15 cellular contexts compared by ENCODE assay signal in the genomic region with DNA sequence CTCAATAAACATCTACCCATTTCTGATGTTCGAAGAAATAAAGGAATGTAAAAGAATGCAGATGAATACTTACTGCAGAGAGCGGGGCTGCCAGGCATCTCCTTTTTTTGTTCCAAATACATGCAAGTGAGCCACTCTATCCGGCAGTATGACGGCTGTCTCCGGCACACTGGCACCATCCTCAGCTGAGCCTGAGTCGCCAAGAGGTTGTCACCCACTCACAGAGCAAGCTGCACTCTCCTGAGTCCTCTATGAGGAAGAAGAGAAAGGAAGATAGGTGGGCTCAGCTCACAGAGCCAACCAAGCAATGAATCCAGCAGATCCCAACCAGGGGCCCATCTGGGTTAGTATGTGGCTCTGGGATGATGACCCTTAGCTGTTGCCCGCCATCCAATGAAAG.
A peak's percentile ranks its signal among the peaks of the same experiment; 100 is the strongest.
DNase-seq lines count a peak whose midpoint lies in the region; ATAC-seq, FAIRE-seq and TF ChIP-seq lines count a peak whose summit lies in the region.
"Had no signal": no experiment of that assay in that cellular context is flagged by ENCODE, and none has a peak within 500 bp of the region (broad histone marks: within the 10 kb centered on the region; RNA-seq: fewer than 3 reads in every experiment).

No MANE protein-coding gene starts in this region.

- 69% methylated on average over 7 of the region's 7 CpGs for WGBS in testis, 2 donors

- no peaks in the 10 kb centered on the region for H3K79me2 ChIP-seq in astrocyte (ENCODE audit: insufficient read depth, low read length)

- H3K9me3 ChIP-seq in astrocyte (ENCODE audit: insufficient read depth, low read depth, low read length) (no peaks in the 10 kb centered on the region), muscle layer of colon (ENCODE audit: low read length) (no peaks in the 10 kb centered on the region), testis (no peaks in the 10 kb centered on the region)
- H3K9me3 ChIP-seq: MG63 had no signal

- no peak for TF ChIP-seq POLR2A in testis (IDR thresholded peaks at IDR 0.05)

- H3K36me3 ChIP-seq in astrocyte (ENCODE audit: insufficient read depth, low read length) (no peaks in the 10 kb centered on the region), muscle layer of colon (ENCODE audit: insufficient read depth, low read length) (peaks cover 69% of the 10 kb centered on the region), testis (ENCODE audit: low read depth, missing control alignments) (no peaks in the 10 kb centered on the region)

- no peak for ATAC-seq in GM19351 (IDR thresholded peaks at IDR 0.05; ENCODE audit: unreplicated experiment)

- peaks cover 90% of the 10 kb centered on the region for H3K4me1 Mint-ChIP-seq in activated naive CD4-positive, alpha-beta T cell treated with anti-CD3 and anti-CD28 coated beads, Interleukin-2, amount 50 U/mL, for 24 hours
- H3K4me1 Mint-ChIP-seq in activated naive CD4-positive, alpha-beta T cell treated with anti-CD3 and anti-CD28 coated beads, Interleukin-2, amount 10 ng/mL, durations not matched to agents 7 days and 5 days = peaks cover 31% of the 10 kb centered on the region
- H3K4me1 Mint-ChIP-seq in astrocyte (ENCODE audit: low read depth, unreplicated experiment) = peaks cover 44% of the 10 kb centered on the region

- no peak for DNase-seq in activated naive CD4-positive, alpha-beta T cell treated with anti-CD3 and anti-CD28 coated beads, Interleukin-2, amount 10 ng/mL, durations not matched to agents 7 days and 5 days
- DNase-seq in astrocyte (ENCODE audit: low read depth) = no peak
- DNase-seq in testis = no peak
- DNase-seq in NCI-H2029 (lab: John Stamatoyannopoulos, UW) = no peak
- DNase-seq in NCI-H82 treated with DMSO at 0.1 percent for 48 hours (lab: John Stamatoyannopoulos, UW; ENCODE audit: unreplicated experiment) = no peak
- DNase-seq: ACHN; activated CD4-positive, alpha-beta T cell treated with anti-CD3 and anti-CD28 coated beads for 4 hours; MG63; NCI-H2107; stimulated activated CD4-positive, alpha-beta T cell treated with anti-CD3 and anti-CD28 coated beads, Interleukin-1b, Interleukin-23, amount 100 ng/mL, for 48 hours; T-helper 2 cell had no signal

- H3K4me3 Mint-ChIP-seq in activated naive CD4-positive, alpha-beta T cell treated with anti-CD3 and anti-CD28 coated beads, Interleukin-2, amount 50 U/mL, for 24 hours = no peak overlapping the region
- H3K4me3 Mint-ChIP-seq in activated naive CD4-positive, alpha-beta T cell treated with anti-CD3 and anti-CD28 coated beads, Interleukin-2, amount 10 ng/mL, durations not matched to agents 7 days and 5 days = no peak overlapping the region
- H3K4me3 Mint-ChIP-seq in astrocyte (ENCODE audit: unreplicated experiment) = no peak overlapping the region

- H3K27ac Mint-ChIP-seq in activated naive CD4-positive, alpha-beta T cell treated with anti-CD3 and anti-CD28 coated beads, Interleukin-2, amount 50 U/mL, for 24 hours = peak overlapping the region; percentile 35
- H3K27ac Mint-ChIP-seq in activated naive CD4-positive, alpha-beta T cell treated with anti-CD3 and anti-CD28 coated beads, Interleukin-2, amount 10 ng/mL, durations not matched to agents 7 days and 5 days = no peak overlapping the region
- H3K27ac Mint-ChIP-seq in astrocyte (ENCODE audit: unreplicated experiment) = peak overlapping the region; percentile 47

- peaks cover 5% of the 10 kb centered on the region for H3K4me1 ChIP-seq in astrocyte (ENCODE audit: insufficient read depth, low read length)
- peaks cover 81% of the 10 kb centered on the region for H3K4me1 ChIP-seq in muscle layer of colon (ENCODE audit: insufficient read depth, low read length)
- peaks cover 90% of the 10 kb centered on the region for H3K4me1 ChIP-seq in testis

- H3K27ac ChIP-seq in astrocyte (ENCODE audit: low read depth, low read length) (no peak overlapping the region), muscle layer of colon (ENCODE audit: low read depth, low read length) (peak overlapping the region; percentile 18), testis (peak overlapping the region; percentile 12 to 70)

- no peaks in the 10 kb centered on the region for H3K9me3 Mint-ChIP-seq in activated naive CD4-positive, alpha-beta T cell treated with anti-CD3 and anti-CD28 coated beads, Interleukin-2, amount 50 U/mL, for 24 hours
- H3K9me3 Mint-ChIP-seq in activated naive CD4-positive, alpha-beta T cell treated with anti-CD3 and anti-CD28 coated beads, Interleukin-2, amount 10 ng/mL, durations not matched to agents 7 days and 5 days = no peaks in the 10 kb centered on the region
- no peaks in the 10 kb centered on the region for H3K9me3 Mint-ChIP-seq in astrocyte (ENCODE audit: unreplicated experiment)

- intact Hi-C loops in testis (cut with DNase I; ENCODE audit: low total_unique reads) = no loop called here

- no peaks in the 10 kb centered on the region for H4K20me1 ChIP-seq in astrocyte (ENCODE audit: insufficient read depth, low read length)

- no peak for TF ChIP-seq CTCF in astrocyte (IDR thresholded peaks at IDR 0.05; ENCODE audit: insufficient read depth, low read depth, low read length)
- TF ChIP-seq CTCF in testis (IDR thresholded peaks at IDR 0.05) = no peak

- no peak for FAIRE-seq in astrocyte (lab: Jason Lieb, UNC)
- FAIRE-seq: bronchial epithelial cell had no signal

- H3K27me3 Mint-ChIP-seq in activated naive CD4-positive, alpha-beta T cell treated with anti-CD3 and anti-CD28 coated beads, Interleukin-2, amount 50 U/mL, for 24 hours = no peaks in the 10 kb centered on the region
- H3K27me3 Mint-ChIP-seq in activated naive CD4-positive, alpha-beta T cell treated with anti-CD3 and anti-CD28 coated beads, Interleukin-2, amount 10 ng/mL, durations not matched to agents 7 days and 5 days = no peaks in the 10 kb centered on the region
- H3K27me3 Mint-ChIP-seq in astrocyte (ENCODE audit: low read depth, unreplicated experiment) = no peaks in the 10 kb centered on the region

- CTCF ChIA-PET in activated naive CD4-positive, alpha-beta T cell treated with anti-CD3 and anti-CD28 coated beads, Interleukin-2, amount 10 ng/mL, durations not matched to agents 7 days and 5 days (lab: Charles Lee) = interaction anchor here (1.8 kb wide), 1 partner anchor 51 kb away, joined by 6 read pairs; no protein-coding TSS in a partner anchor

- no peak overlapping the region for H3K4me3 ChIP-seq in astrocyte (ENCODE audit: insufficient read depth, low read depth, low read length)
- H3K4me3 ChIP-seq in muscle layer of colon (ENCODE audit: low read depth in 1 of 2, low read length in 2 of 2) = peak overlapping the region in 1 of 2 donors; percentile 32
- no peak overlapping the region for H3K4me3 ChIP-seq in testis
- H3K4me3 ChIP-seq: MG63 had no signal

- no peaks in the 10 kb centered on the region for H3K27me3 ChIP-seq in astrocyte (ENCODE audit: insufficient read depth, low read length)
- no peaks in the 10 kb centered on the region for H3K27me3 ChIP-seq in muscle layer of colon (ENCODE audit: control insufficient read depth in 1 of 2, insufficient read depth in 2 of 2, low read length in 2 of 2)
- no peaks in the 10 kb centered on the region for H3K27me3 ChIP-seq in testis
- H3K27me3 ChIP-seq: MG63 had no signal

- no peak overlapping the region for H3K9ac ChIP-seq in astrocyte (ENCODE audit: low read length)
- peak overlapping the region; percentile 25 for H3K9ac ChIP-seq in muscle layer of colon (ENCODE audit: low read length)

- H3K36me3 Mint-ChIP-seq in activated naive CD4-positive, alpha-beta T cell treated with anti-CD3 and anti-CD28 coated beads, Interleukin-2, amount 50 U/mL, for 24 hours = peaks cover 9% of the 10 kb centered on the region
- peaks cover 60% of the 10 kb centered on the region for H3K36me3 Mint-ChIP-seq in activated naive CD4-positive, alpha-beta T cell treated with anti-CD3 and anti-CD28 coated beads, Interleukin-2, amount 10 ng/mL, durations not matched to agents 7 days and 5 days
- H3K36me3 Mint-ChIP-seq in astrocyte (ENCODE audit: low read depth, unreplicated experiment) = peaks cover 9% of the 10 kb centered on the region

- no peak overlapping the region for H3K4me2 ChIP-seq in astrocyte (ENCODE audit: low read length)

- no peak overlapping the region for H2AFZ ChIP-seq in astrocyte (ENCODE audit: low read depth, low read length)
